In the genomic region with DNA sequence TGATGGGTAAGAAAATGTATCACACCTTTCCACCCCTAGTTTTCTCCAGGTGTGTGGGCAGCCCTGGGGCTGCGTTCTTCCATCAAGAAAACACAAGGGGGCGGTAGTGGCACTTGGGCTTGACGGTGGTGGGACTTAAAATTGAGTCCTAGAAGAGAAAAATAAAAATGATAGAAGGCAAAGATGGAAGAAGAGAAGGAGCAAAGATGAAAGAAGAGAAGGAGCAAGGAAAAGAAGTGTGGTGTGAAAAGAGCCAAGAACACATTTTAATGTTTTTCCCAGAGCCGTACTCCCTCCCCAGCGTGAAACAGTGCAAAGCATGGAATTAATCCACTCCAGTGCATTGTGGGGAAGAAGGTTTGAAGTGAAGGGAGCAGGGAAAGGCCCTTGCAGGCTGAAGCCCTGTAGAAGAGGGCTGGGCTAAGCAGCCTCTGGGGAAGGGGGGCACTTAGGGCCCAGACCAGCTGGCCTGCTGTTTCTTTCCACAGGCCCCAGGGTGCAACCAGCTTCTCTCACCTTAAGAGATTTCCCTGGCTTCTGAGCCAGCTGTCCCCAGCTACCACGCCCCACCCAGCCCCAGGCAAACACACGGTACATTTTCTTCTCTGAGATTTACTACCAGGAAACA, we compare ENCODE assay signal across 1 cellular context.
TF ChIP-seq lines count a peak whose summit lies in the region.

No MANE protein-coding gene starts in this region.

TF ChIP-seq in SK-N-SH treated with all-trans-retinoic acid at 6 μM for 48 hours, 23 proteins besides CTCF, POLR2A, EP300 and RAD21 (continued from another document):
- TF ChIP-seq ISL1 (CRISPR knock-in tag; IDR thresholded peaks at IDR 0.05) (no peak), ZC3H10 (CRISPR knock-in tag; IDR thresholded peaks at IDR 0.05) (no peak), ARNTL (CRISPR knock-in tag; IDR thresholded peaks at IDR 0.05; ENCODE audit: borderline replicate concordance, low read depth) (no peak), BACH2 (CRISPR knock-in tag; IDR thresholded peaks at IDR 0.05; ENCODE audit: borderline replicate concordance) (no peak)
TF ChIP-seq in SK-N-SH treated with all-trans-retinoic acid at 6 μM for 48 hours: peak in this region for 0.
